In genomic region chr16:53844796-53845195, GRCh38 we compare ENCODE assay signal across 14 cellular contexts.
"Had no signal": no experiment of that assay in that cellular context is flagged by ENCODE, and none has a peak within 500 bp of the region (broad histone marks: within the 10 kb centered on the region; RNA-seq: fewer than 3 reads in every experiment).

No MANE protein-coding gene starts in this region.

- H3K4me3 ChIP-seq: adrenal gland, heart left ventricle, psoas muscle, thyroid gland, vagina had no signal

- H3K27me3 Mint-ChIP-seq: dendritic cell treated with granulocyte-macrophage colony-stimulating factor and Interleukin-4, amounts not matched to agents 40 ng/mL and 50 ng/mL, for 4 days; natural killer cell treated with Interleukin-12 subunit alpha and Interleukin-12 subunit beta and Interleukin-15 and Interleukin-18, amount 100 ng/mL, for 72 hours; stimulated activated naive CD8-positive, alpha-beta T cell treated with anti-CD3 and anti-CD28 coated beads, Interleukin-15, amount 100 ng/mL, for 72 hours had no signal

- H3K27ac Mint-ChIP-seq: dendritic cell treated with granulocyte-macrophage colony-stimulating factor and Interleukin-4, amounts not matched to agents 40 ng/mL and 50 ng/mL, for 4 days; natural killer cell treated with Interleukin-12 subunit alpha and Interleukin-12 subunit beta and Interleukin-15 and Interleukin-18, amount 100 ng/mL, for 72 hours; stimulated activated naive CD8-positive, alpha-beta T cell treated with anti-CD3 and anti-CD28 coated beads, Interleukin-15, amount 100 ng/mL, for 72 hours had no signal

- DNase-seq: activated CD4-positive, alpha-beta T cell treated with anti-CD3 and anti-CD28 coated beads for 4 hours; activated naive CD4-positive, alpha-beta T cell treated with anti-CD3 and anti-CD28 coated beads, Interleukin-2, amount 50 U/mL, for 16 hours; adrenal gland; heart left ventricle; occipital lobe; psoas muscle; stimulated activated CD4-positive, alpha-beta T cell treated with anti-CD3 and anti-CD28 coated beads, Interleukin-15, amount 100 ng/mL, for 24 hours; stimulated activated CD4-positive, alpha-beta T cell treated with anti-CD3 and anti-CD28 coated beads, Interleukin-4, amount 100 ng/mL, for 24 hours; stimulated activated naive CD8-positive, alpha-beta T cell treated with anti-CD3 and anti-CD28 coated beads, Interleukin-15, amount 100 ng/mL, for 72 hours; T1000; thyroid gland had no signal

- H3K27me3 ChIP-seq: adrenal gland, heart left ventricle, thyroid gland, vagina had no signal

- H3K9me3 ChIP-seq: adrenal gland, heart left ventricle, psoas muscle, thyroid gland, vagina had no signal

- H3K27ac ChIP-seq: adrenal gland, heart left ventricle, psoas muscle, thyroid gland, vagina had no signal

- H3K36me3 ChIP-seq: adrenal gland, thyroid gland, vagina had no signal

- H3K4me1 ChIP-seq: psoas muscle, vagina had no signal

- H3K9me3 Mint-ChIP-seq: dendritic cell treated with granulocyte-macrophage colony-stimulating factor and Interleukin-4, amounts not matched to agents 40 ng/mL and 50 ng/mL, for 4 days; natural killer cell treated with Interleukin-12 subunit alpha and Interleukin-12 subunit beta and Interleukin-15 and Interleukin-18, amount 100 ng/mL, for 72 hours; stimulated activated naive CD8-positive, alpha-beta T cell treated with anti-CD3 and anti-CD28 coated beads, Interleukin-15, amount 100 ng/mL, for 72 hours had no signal

- H3K4me3 Mint-ChIP-seq: dendritic cell treated with granulocyte-macrophage colony-stimulating factor and Interleukin-4, amounts not matched to agents 40 ng/mL and 50 ng/mL, for 4 days; natural killer cell treated with Interleukin-12 subunit alpha and Interleukin-12 subunit beta and Interleukin-15 and Interleukin-18, amount 100 ng/mL, for 72 hours; stimulated activated naive CD8-positive, alpha-beta T cell treated with anti-CD3 and anti-CD28 coated beads, Interleukin-15, amount 100 ng/mL, for 72 hours had no signal
